8 cellular contexts compared by ENCODE assay signal in genomic region chr17:8894673-8895578, GRCh38.
DNase-seq lines count a peak whose midpoint lies in the region; ATAC-seq and TF ChIP-seq lines count a peak whose summit lies in the region.

No MANE protein-coding gene starts in this region.

- no peak overlapping the region for H3K27ac ChIP-seq in WERI-Rb-1

- intact Hi-C loops in dendritic cell treated with granulocyte-macrophage colony-stimulating factor and Interleukin-4, amounts not matched to agents 40 ng/mL and 50 ng/mL, for 4 days (cut with micrococcal nuclease), result loop anchor here (5.0 to 10.0 kb wide), 2 partner anchors 48 to 90 kb away; no protein-coding TSS in a partner anchor

- H3K27ac Mint-ChIP-seq in dendritic cell treated with granulocyte-macrophage colony-stimulating factor and Interleukin-4, amounts not matched to agents 40 ng/mL and 50 ng/mL, for 4 days, result peak overlapping the region; percentile 63
- peak overlapping the region; percentile 16 for H3K27ac Mint-ChIP-seq in stimulated activated effector memory CD8-positive, alpha-beta T cell treated with anti-CD3 and anti-CD28 coated beads, Interleukin-12 subunit alpha, Interleukin-12 subunit beta, amount 100 ng/mL, for 72 hours

- TF ChIP-seq CTCF in AG10803 (conservative IDR thresholded peaks at IDR 0.05; ENCODE audit: low read length), result peak; percentile 92
- TF ChIP-seq CTCF in WERI-Rb-1 (IDR thresholded peaks at IDR 0.05; ENCODE audit: low read depth, low read length), result peak; percentile 79

- H3K27me3 Mint-ChIP-seq in dendritic cell treated with granulocyte-macrophage colony-stimulating factor and Interleukin-4, amounts not matched to agents 40 ng/mL and 50 ng/mL, for 4 days, result no peaks in the 10 kb centered on the region

- no peaks in the 10 kb centered on the region for H3K36me3 ChIP-seq in WERI-Rb-1

- H3K27me3 ChIP-seq in WERI-Rb-1 (ENCODE audit: insufficient read depth, low read depth, severe bottlenecking), result no peaks in the 10 kb centered on the region

- peak; percentile 44 for ATAC-seq in GM18511 (IDR thresholded peaks at IDR 0.05; ENCODE audit: unreplicated experiment)
- ATAC-seq in stimulated activated effector memory CD8-positive, alpha-beta T cell treated with anti-CD3 and anti-CD28 coated beads, Interleukin-12 subunit alpha, Interleukin-12 subunit beta, amount 100 ng/mL, for 72 hours, result peak; percentile 51

- peaks cover 78% of the 10 kb centered on the region for H3K4me1 Mint-ChIP-seq in dendritic cell treated with granulocyte-macrophage colony-stimulating factor and Interleukin-4, amounts not matched to agents 40 ng/mL and 50 ng/mL, for 4 days (ENCODE audit: low read depth)
- peaks cover 74% of the 10 kb centered on the region for H3K4me1 Mint-ChIP-seq in stimulated activated effector memory CD8-positive, alpha-beta T cell treated with anti-CD3 and anti-CD28 coated beads, Interleukin-12 subunit alpha, Interleukin-12 subunit beta, amount 100 ng/mL, for 72 hours

- H3K4me3 ChIP-seq in AG10803 (ENCODE audit: low read length) (peak overlapping the region; percentile 26), WERI-Rb-1 (ENCODE audit: low read depth, low read length) (no peak overlapping the region)

- peaks cover 100% of the 10 kb centered on the region for H3K36me3 Mint-ChIP-seq in dendritic cell treated with granulocyte-macrophage colony-stimulating factor and Interleukin-4, amounts not matched to agents 40 ng/mL and 50 ng/mL, for 4 days (ENCODE audit: low read depth)
- H3K36me3 Mint-ChIP-seq in stimulated activated effector memory CD8-positive, alpha-beta T cell treated with anti-CD3 and anti-CD28 coated beads, Interleukin-12 subunit alpha, Interleukin-12 subunit beta, amount 100 ng/mL, for 72 hours, result peaks cover 98% of the 10 kb centered on the region

- DNase-seq in AG10803 (ENCODE audit: low read depth) (peak; percentile 74), NCI-H146 (lab: John Stamatoyannopoulos, UW) (peak; percentile 71), WERI-Rb-1 (peak; percentile 65), left kidney (ENCODE audit: low read depth, low spot score) (peak; percentile 85), NCI-H446 treated with DMSO at 0.1 percent for 48 hours (lab: John Stamatoyannopoulos, UW) (no peak)
- no peak for DNase-seq in stimulated activated effector memory CD8-positive, alpha-beta T cell treated with anti-CD3 and anti-CD28 coated beads, Interleukin-12 subunit alpha, Interleukin-12 subunit beta, amount 100 ng/mL, for 72 hours (ENCODE audit: low spot score in 2 of 2)

- no peaks in the 10 kb centered on the region for H3K9me3 ChIP-seq in WERI-Rb-1 (ENCODE audit: severe bottlenecking)

- H3K9me3 Mint-ChIP-seq in dendritic cell treated with granulocyte-macrophage colony-stimulating factor and Interleukin-4, amounts not matched to agents 40 ng/mL and 50 ng/mL, for 4 days, result no peaks in the 10 kb centered on the region
- no peaks in the 10 kb centered on the region for H3K9me3 Mint-ChIP-seq in stimulated activated effector memory CD8-positive, alpha-beta T cell treated with anti-CD3 and anti-CD28 coated beads, Interleukin-12 subunit alpha, Interleukin-12 subunit beta, amount 100 ng/mL, for 72 hours

- no peak overlapping the region for H3K4me3 Mint-ChIP-seq in dendritic cell treated with granulocyte-macrophage colony-stimulating factor and Interleukin-4, amounts not matched to agents 40 ng/mL and 50 ng/mL, for 4 days
- H3K4me3 Mint-ChIP-seq in stimulated activated effector memory CD8-positive, alpha-beta T cell treated with anti-CD3 and anti-CD28 coated beads, Interleukin-12 subunit alpha, Interleukin-12 subunit beta, amount 100 ng/mL, for 72 hours, result no peak overlapping the region

Comparison
In these comparisons a context has a peak if more than half of its experiments do, and no peak if none do; other contexts are left out.
1. DNase-seq: peak in AG10803 (single experiment), NCI-H146 (single experiment), WERI-Rb-1 (single experiment) and left kidney (single experiment); none in stimulated activated effector memory CD8-positive, alpha-beta T cell treated with anti-CD3 and anti-CD28 coated beads, Interleukin-12 subunit alpha, Interleukin-12 subunit beta, amount 100 ng/mL, for 72 hours (0 of 2) and NCI-H446 treated with DMSO at 0.1 percent for 48 hours (single experiment).